Comparison of ENCODE assay signal across 18 cellular contexts in genomic region chr18:32067375-32068167, GRCh38. TPM values are rescaled to one million over a fixed set of nuclear protein-coding genes. Genes with fewer than 3 reads are reported as not detected.
A peak's percentile ranks its signal among the peaks of the same experiment; 100 is the strongest.
DNase-seq lines count a peak whose midpoint lies in the region; ATAC-seq lines count a peak whose summit lies in the region.
"Had no signal": no experiment of that assay in that cellular context is flagged by ENCODE, and none has a peak within 500 bp of the region (broad histone marks: within the 10 kb centered on the region; RNA-seq: fewer than 3 reads in every experiment).

No MANE protein-coding gene starts in this region.

- peaks cover 7% of the 10 kb centered on the region for H3K4me1 Mint-ChIP-seq in activated CD4-positive, alpha-beta T cell treated with anti-CD3 and anti-CD28 coated beads for 36 hours
- H3K4me1 Mint-ChIP-seq in CD4-positive, CD25-positive, alpha-beta regulatory T cell, result peaks cover 9 to 19% (median 12%) of the 10 kb centered on the region in 4 donors
- peaks cover 2 to 13% of the 10 kb centered on the region in 2 donors for H3K4me1 Mint-ChIP-seq in effector memory CD8-positive, alpha-beta T cell (ENCODE audit: low read depth in 2 of 2)
- H3K4me1 Mint-ChIP-seq: B cell had no signal

- H3K36me3 Mint-ChIP-seq in activated CD4-positive, alpha-beta T cell treated with anti-CD3 and anti-CD28 coated beads for 36 hours (ENCODE audit: low read depth), result peaks cover 22% of the 10 kb centered on the region
- peaks cover 24% of the 10 kb centered on the region for H3K36me3 Mint-ChIP-seq in CD4-positive, CD25-positive, alpha-beta regulatory T cell
- peaks cover 83% of the 10 kb centered on the region for H3K36me3 Mint-ChIP-seq in effector memory CD8-positive, alpha-beta T cell (ENCODE audit: insufficient read depth)

- CTCF ChIA-PET in activated CD4-positive, alpha-beta T cell treated with anti-CD3 and anti-CD28 coated beads for 36 hours (lab: Charles Lee), result interaction anchor here (1.1 kb wide), 1 partner anchor 39 kb away, joined by 3 read pairs; no protein-coding TSS in a partner anchor

- H3K4me1 ChIP-seq in CD4-positive, CD25-positive, alpha-beta regulatory T cell (ENCODE audit: control insufficient read depth, insufficient read depth, low read length, poor library complexity, severe bottlenecking), result no peaks in the 10 kb centered on the region
- H3K4me1 ChIP-seq in mucosa of rectum (ENCODE audit: control insufficient read depth in 2 of 2, insufficient read depth in 2 of 2, low read length in 2 of 2), result peaks cover 0 to 15% of the 10 kb centered on the region in 2 donors
- H3K4me1 ChIP-seq: HAP-1 had no signal

- H3K36me3 ChIP-seq in CD4-positive, CD25-positive, alpha-beta regulatory T cell (ENCODE audit: control insufficient read depth, insufficient read depth, low read length), result peaks cover 55% of the 10 kb centered on the region
- peaks cover 0 to 2% of the 10 kb centered on the region in 2 donors for H3K36me3 ChIP-seq in mucosa of rectum (ENCODE audit: control insufficient read depth in 2 of 2, insufficient read depth in 2 of 2, low read length in 2 of 2)
- H3K36me3 ChIP-seq: HAP-1 had no signal

- no peak for ATAC-seq in activated CD4-positive, alpha-beta T cell treated with anti-CD3 and anti-CD28 coated beads for 36 hours
- ATAC-seq in CD4-positive, CD25-positive, alpha-beta regulatory T cell (ENCODE audit: low read depth in 2 of 2), result no peak
- no peak for ATAC-seq in effector memory CD8-positive, alpha-beta T cell (replicated peaks)
- ATAC-seq: CD8-positive, alpha-beta T cell had no signal

- no peak overlapping the region for H3K4me3 ChIP-seq in CD4-positive, CD25-positive, alpha-beta regulatory T cell (ENCODE audit: low read depth, low read length)
- no peak overlapping the region for H3K4me3 ChIP-seq in mucosa of rectum (ENCODE audit: low read length in 2 of 2)
- H3K4me3 ChIP-seq: HAP-1 had no signal

- no peaks in the 10 kb centered on the region for H3K9me3 ChIP-seq in CD4-positive, CD25-positive, alpha-beta regulatory T cell (ENCODE audit: control insufficient read depth in 2 of 2, low read length in 2 of 2)
- no peaks in the 10 kb centered on the region for H3K9me3 ChIP-seq in mucosa of rectum (ENCODE audit: control insufficient read depth in 2 of 2, low read length in 2 of 2)
- H3K9me3 ChIP-seq: HAP-1 had no signal

- H3K27ac ChIP-seq in CD4-positive, CD25-positive, alpha-beta regulatory T cell (ENCODE audit: insufficient read depth, low read length, poor library complexity, severe bottlenecking), result no peak overlapping the region
- peak overlapping the region; percentile 74 to 78 for H3K27ac ChIP-seq in mucosa of rectum (ENCODE audit: low read depth in 2 of 2, low read length in 2 of 2)
- H3K27ac ChIP-seq: 22Rv1, HL-60 had no signal

- H3K4me3 Mint-ChIP-seq in activated CD4-positive, alpha-beta T cell treated with anti-CD3 and anti-CD28 coated beads for 36 hours, result no peak overlapping the region
- H3K4me3 Mint-ChIP-seq in CD4-positive, CD25-positive, alpha-beta regulatory T cell, result no peak overlapping the region
- no peak overlapping the region for H3K4me3 Mint-ChIP-seq in effector memory CD8-positive, alpha-beta T cell
- H3K4me3 Mint-ChIP-seq: B cell; CD8-positive, alpha-beta T cell had no signal

- no peaks in the 10 kb centered on the region for H3K9me3 Mint-ChIP-seq in activated CD4-positive, alpha-beta T cell treated with anti-CD3 and anti-CD28 coated beads for 36 hours (ENCODE audit: low read depth)
- H3K9me3 Mint-ChIP-seq in CD4-positive, CD25-positive, alpha-beta regulatory T cell, result no peaks in the 10 kb centered on the region
- H3K9me3 Mint-ChIP-seq in effector memory CD8-positive, alpha-beta T cell, result no peaks in the 10 kb centered on the region
- H3K9me3 Mint-ChIP-seq: CD8-positive, alpha-beta T cell had no signal

- DNase-seq in activated CD4-positive, alpha-beta T cell treated with anti-CD3 and anti-CD28 coated beads for 36 hours, result no peak
- no peak for DNase-seq in activated CD4-positive, alpha-beta T cell treated with anti-CD3 and anti-CD28 coated beads, Interleukin-2, amount 50 U/mL, for 48 hours
- no peak for DNase-seq in CD4-positive, CD25-positive, alpha-beta regulatory T cell
- no peak for DNase-seq in effector memory CD8-positive, alpha-beta T cell
- DNase-seq in NCI-H2227 treated with DMSO at 0.1 percent for 48 hours (lab: John Stamatoyannopoulos, UW) (no peak), globus pallidus (ENCODE audit: low spot score) (no peak), posterior cingulate gyrus (no peak)
- DNase-seq: CD8-positive, alpha-beta T cell; DMS79 treated with DMSO at 0.1 percent for 48 hours; NCI-H1417; NCI-H1930; NCI-H748 treated with DMSO at 0.1 percent for 48 hours; OCI-M1 had no signal

- H3K9ac ChIP-seq in mucosa of rectum (ENCODE audit: low read depth in 1 of 2, low read length in 2 of 2), result no peak overlapping the region

- intact Hi-C loops in activated CD4-positive, alpha-beta T cell treated with anti-CD3 and anti-CD28 coated beads for 36 hours (cut with DNase I, micrococcal nuclease), result no loop called here
- intact Hi-C loops in posterior cingulate gyrus (cut with DNase I), result no loop called here

- H3K27me3 ChIP-seq in CD4-positive, CD25-positive, alpha-beta regulatory T cell (ENCODE audit: control insufficient read depth, insufficient read depth, low read length), result no peaks in the 10 kb centered on the region
- H3K27me3 ChIP-seq in mucosa of rectum (ENCODE audit: control insufficient read depth in 2 of 2, insufficient read depth in 2 of 2, low read length in 2 of 2), result no peaks in the 10 kb centered on the region

- no peaks in the 10 kb centered on the region for H3K27me3 Mint-ChIP-seq in activated CD4-positive, alpha-beta T cell treated with anti-CD3 and anti-CD28 coated beads for 36 hours
- no peaks in the 10 kb centered on the region for H3K27me3 Mint-ChIP-seq in CD4-positive, CD25-positive, alpha-beta regulatory T cell
- H3K27me3 Mint-ChIP-seq in effector memory CD8-positive, alpha-beta T cell, result no peaks in the 10 kb centered on the region
- H3K27me3 Mint-ChIP-seq: B cell had no signal

- POLR2A ChIA-PET in activated CD4-positive, alpha-beta T cell treated with anti-CD3 and anti-CD28 coated beads for 36 hours (lab: Charles Lee), result no interaction called here

- peak overlapping the region; percentile 24 for H3K27ac Mint-ChIP-seq in activated CD4-positive, alpha-beta T cell treated with anti-CD3 and anti-CD28 coated beads for 36 hours
- peak overlapping the region in 2 of 3 donors; percentile 13 to 67 for H3K27ac Mint-ChIP-seq in CD4-positive, CD25-positive, alpha-beta regulatory T cell
- H3K27ac Mint-ChIP-seq in effector memory CD8-positive, alpha-beta T cell, result peak overlapping the region; percentile 20 to 36
- H3K27ac Mint-ChIP-seq: B cell; CD8-positive, alpha-beta T cell had no signal

RNA-seq across cellular contexts. Expression of gene RNF138, which starts 24.1 kb away (rescaled TPM):
- total RNA-seq in activated CD4-positive, alpha-beta T cell treated with anti-CD3 and anti-CD28 coated beads for 36 hours, result 10 to 100 TPM; 84.4 to 85.1 TPM
- total RNA-seq in CD4-positive, CD25-positive, alpha-beta regulatory T cell, result 94.8 TPM
- polyA plus RNA-seq in CD4-positive, CD25-positive, alpha-beta regulatory T cell, result 10 to 100 TPM; 62.1 to 92.9 (median 86.2) TPM

RNA-seq across cellular contexts. Expression of gene RNF125, which starts 48.9 kb away (rescaled TPM):
- 10 to 100 TPM; 21.6 to 22.2 TPM for total RNA-seq in activated CD4-positive, alpha-beta T cell treated with anti-CD3 and anti-CD28 coated beads for 36 hours
- total RNA-seq in CD4-positive, CD25-positive, alpha-beta regulatory T cell, result 81.7 TPM
- 10 to 100 TPM; 50.6 to 70.6 (median 61.5) TPM for polyA plus RNA-seq in CD4-positive, CD25-positive, alpha-beta regulatory T cell
